In genomic region chr11:60874421-60875365, GRCh38 we compare ENCODE assay signal across 23 cellular contexts. TPM values are rescaled to one million over a fixed set of nuclear protein-coding genes. Genes with fewer than 3 reads are reported as not detected.
DNase-seq lines count a peak whose midpoint lies in the region; ATAC-seq and TF ChIP-seq lines count a peak whose summit lies in the region.
"Had no signal": no experiment of that assay in that cellular context is flagged by ENCODE, and none has a peak within 500 bp of the region (broad histone marks: within the 10 kb centered on the region; RNA-seq: fewer than 3 reads in every experiment).

No MANE protein-coding gene starts in this region.

- POLR2A ChIA-PET in OCI-LY7 (lab: Charles Lee) = interaction anchor here (2.3 kb wide), 1 partner anchor 13 kb away, joined by 7 read pairs; no protein-coding TSS in a partner anchor
- POLR2A ChIA-PET in naive thymus-derived CD8-positive, alpha-beta T cell (lab: Charles Lee) = no interaction called here

- TF ChIP-seq CTCF in spleen (IDR thresholded peaks at IDR 0.05 in 8 of 11, conservative IDR thresholded peaks at IDR 0.05 in 3 of 11) (no peak), OCI-LY7 (conservative IDR thresholded peaks at IDR 0.05; ENCODE audit: low read length) (no peak)

- H3K79me2 ChIP-seq in OCI-LY7 (ENCODE audit: insufficient read depth, low read depth, low read length) = no peaks in the 10 kb centered on the region

- H3K9me2 ChIP-seq in OCI-LY7 (ENCODE audit: insufficient read depth, low read length) = no peaks in the 10 kb centered on the region

- no peak overlapping the region for H3K27ac Mint-ChIP-seq in activated CD8-positive, alpha-beta memory T cell treated with anti-CD3 and anti-CD28 coated beads, Interleukin-2, amount 10 ng/mL, durations not matched to agents 7 days and 5 days
- H3K27ac Mint-ChIP-seq in naive thymus-derived CD8-positive, alpha-beta T cell = peak overlapping the region in 3 of 10 donors; percentile 21 to 33 (median 23)
- H3K27ac Mint-ChIP-seq: IgD-negative memory B cell; memory B cell; T-helper 1 cell treated with Interleukin-12 subunit alpha and Interleukin-12 subunit beta and Interleukin-4 antibody, amounts not matched to agents 30 μg/mL and 1 μg/mL, for 36 hours had no signal

- no peaks in the 10 kb centered on the region for H4K20me1 ChIP-seq in OCI-LY7 (ENCODE audit: insufficient read depth, low read length)

- no peak for TF ChIP-seq POLR2A in spleen (IDR thresholded peaks at IDR 0.05)

- no peaks in the 10 kb centered on the region for H3K9me3 ChIP-seq in spleen
- no peaks in the 10 kb centered on the region for H3K9me3 ChIP-seq in OCI-LY7 (ENCODE audit: low read length)
- H3K9me3 ChIP-seq: A549 had no signal

- no TSS peak for BruUV-seq in OCI-LY7 (replicated peaks; lab: Mats Ljungman, UMichigan)

- H3K4me2 ChIP-seq in OCI-LY7 (ENCODE audit: low read length) = no peak overlapping the region
- H3K4me2 ChIP-seq: A549 had no signal

- H3K4me1 Mint-ChIP-seq in activated CD8-positive, alpha-beta memory T cell treated with anti-CD3 and anti-CD28 coated beads, Interleukin-2, amount 10 ng/mL, durations not matched to agents 7 days and 5 days = peaks cover 45% of the 10 kb centered on the region
- peaks cover 11 to 38% (median 36%) of the 10 kb centered on the region in 4 donors for H3K4me1 Mint-ChIP-seq in naive thymus-derived CD8-positive, alpha-beta T cell
- H3K4me1 Mint-ChIP-seq: IgD-negative memory B cell had no signal

- DNase-seq in activated CD8-positive, alpha-beta memory T cell treated with anti-CD3 and anti-CD28 coated beads for 24 hours = peak; percentile 51
- no peak for DNase-seq in activated CD8-positive, alpha-beta memory T cell treated with anti-CD3 and anti-CD28 coated beads, Interleukin-2, amount 10 ng/mL, durations not matched to agents 7 days and 5 days
- DNase-seq in islet precursor cell (peak; percentile 40), spleen (peak; percentile 52), OCI-LY7 (ENCODE audit: low spot score) (no peak)
- no peak for DNase-seq in naive thymus-derived CD8-positive, alpha-beta T cell
- DNase-seq: activated CD4-positive, alpha-beta T cell treated with anti-CD3 and anti-CD28 coated beads, Interleukin-2, amount 50 U/mL, for 1 hour; activated CD8-positive, alpha-beta memory T cell treated with anti-CD3 and anti-CD28 coated beads, Interleukin-2, amount 50 U/mL, for 48 hours; cerebellar nuclear complex; DMS53; GDM1; GM23248; NCI-H1092; NCI-H1930; NCI-H2227 treated with DMSO at 0.1 percent for 48 hours had no signal

- intact Hi-C loops in spleen (cut with DNase I; ENCODE audit: low total_unique reads) = no loop called here
- intact Hi-C loops in OCI-LY7 (cut with micrococcal nuclease; ENCODE audit: unreplicated experiment) = no loop called here

- H3K4me3 Mint-ChIP-seq in activated CD8-positive, alpha-beta memory T cell treated with anti-CD3 and anti-CD28 coated beads, Interleukin-2, amount 10 ng/mL, durations not matched to agents 7 days and 5 days = no peak overlapping the region
- no peak overlapping the region for H3K4me3 Mint-ChIP-seq in naive thymus-derived CD8-positive, alpha-beta T cell
- H3K4me3 Mint-ChIP-seq: IgD-negative memory B cell; memory B cell; T-helper 1 cell treated with Interleukin-12 subunit alpha and Interleukin-12 subunit beta and Interleukin-4 antibody, amounts not matched to agents 30 μg/mL and 1 μg/mL, for 36 hours had no signal

- no peak overlapping the region for H3K4me3 ChIP-seq in spleen
- H3K4me3 ChIP-seq in OCI-LY7 (ENCODE audit: low read depth, low read length, poor library complexity, severe bottlenecking) = no peak overlapping the region
- H3K4me3 ChIP-seq: A549, SK-N-MC had no signal

- H3K9me3 Mint-ChIP-seq in activated CD8-positive, alpha-beta memory T cell treated with anti-CD3 and anti-CD28 coated beads, Interleukin-2, amount 10 ng/mL, durations not matched to agents 7 days and 5 days (ENCODE audit: low read depth) = no peaks in the 10 kb centered on the region
- no peaks in the 10 kb centered on the region for H3K9me3 Mint-ChIP-seq in naive thymus-derived CD8-positive, alpha-beta T cell
- H3K9me3 Mint-ChIP-seq: IgD-negative memory B cell; memory B cell; T-helper 1 cell treated with Interleukin-12 subunit alpha and Interleukin-12 subunit beta and Interleukin-4 antibody, amounts not matched to agents 30 μg/mL and 1 μg/mL, for 36 hours had no signal

- CTCF ChIA-PET in activated CD8-positive, alpha-beta memory T cell treated with anti-CD3 and anti-CD28 coated beads, Interleukin-2, amount 10 ng/mL, durations not matched to agents 7 days and 5 days (lab: Charles Lee) = interaction anchor here (1.0 to 7.2 kb wide), 4 partner anchors 14 to 44 kb away, joined by 3 to 39 read pairs (median 4); no protein-coding TSS in a partner anchor
- CTCF ChIA-PET in OCI-LY7 (lab: Charles Lee; ENCODE audit: unreplicated experiment) = no interaction called here

- H2AFZ ChIP-seq in OCI-LY7 (ENCODE audit: low read length) = no peak overlapping the region
- H2AFZ ChIP-seq: GM23248 had no signal

- WGBS in spleen, 5 donors = 89 to 95% (median 92%) methylated on average over 12 to 13 of the region's 13 CpGs

- no peaks in the 10 kb centered on the region for H3K27me3 Mint-ChIP-seq in activated CD8-positive, alpha-beta memory T cell treated with anti-CD3 and anti-CD28 coated beads, Interleukin-2, amount 10 ng/mL, durations not matched to agents 7 days and 5 days
- peaks cover 0 to under 1% (median 0%) of the 10 kb centered on the region in 5 donors for H3K27me3 Mint-ChIP-seq in naive thymus-derived CD8-positive, alpha-beta T cell
- H3K27me3 Mint-ChIP-seq: IgD-negative memory B cell had no signal

- peaks cover 0 to 40% (median 7%) of the 10 kb centered on the region in 6 donors for H3K36me3 ChIP-seq in spleen
- peaks cover 20% of the 10 kb centered on the region; the same call in 1 of the 2 replicates for H3K36me3 ChIP-seq in OCI-LY7 (ENCODE audit: insufficient read depth, low read length)

- no peak for ATAC-seq in activated CD8-positive, alpha-beta memory T cell treated with anti-CD3 and anti-CD28 coated beads, Interleukin-2, amount 10 ng/mL, durations not matched to agents 7 days and 5 days
- no peak for ATAC-seq in naive thymus-derived CD8-positive, alpha-beta T cell
- ATAC-seq: A549 had no signal

- H3K27ac ChIP-seq in spleen (no peak overlapping the region), OCI-LY7 (ENCODE audit: low read depth, low read length, poor library complexity, severe bottlenecking) (no peak overlapping the region)
- H3K27ac ChIP-seq: A549, GM23248, RWPE1, SK-N-MC had no signal

- peaks cover 0 to under 1% (median 0%) of the 10 kb centered on the region in 7 donors for H3K27me3 ChIP-seq in spleen (replicated peaks in 1 of 7)

- H3K4me1 ChIP-seq in spleen (peaks cover 0 to 30% (median 8%) of the 10 kb centered on the region in 6 donors), OCI-LY7 (ENCODE audit: insufficient read depth, low read length, poor library complexity, severe bottlenecking) (no peaks in the 10 kb centered on the region)

- peaks cover 4% of the 10 kb centered on the region for H3K36me3 Mint-ChIP-seq in activated CD8-positive, alpha-beta memory T cell treated with anti-CD3 and anti-CD28 coated beads, Interleukin-2, amount 10 ng/mL, durations not matched to agents 7 days and 5 days
- H3K36me3 Mint-ChIP-seq in naive thymus-derived CD8-positive, alpha-beta T cell = peaks cover 0 to 20% (median 5%) of the 10 kb centered on the region in 3 donors
- H3K36me3 Mint-ChIP-seq: IgD-negative memory B cell had no signal

RNA-seq across cellular contexts. Expression of gene ZP1, which starts 7.4 kb away (rescaled TPM):
- total RNA-seq in activated CD8-positive, alpha-beta memory T cell treated with anti-CD3 and anti-CD28 coated beads, Interleukin-2, amount 10 ng/mL, durations not matched to agents 7 days and 5 days = not detected
- total RNA-seq in spleen = not detected
- under 1 TPM in 2 of 3 donors, not detected in 1; 0.05 to 0.07 TPM for polyA plus RNA-seq in spleen
- not detected in 2 replicates for total RNA-seq in OCI-LY7 (2014; rRNA removed; shearing (Covaris generic))
- total RNA-seq in OCI-LY7 (2022) = not detected in 2 replicates
- total RNA-seq in naive thymus-derived CD8-positive, alpha-beta T cell = not detected
- polyA plus RNA-seq in naive thymus-derived CD8-positive, alpha-beta T cell = not detected
- total RNA-seq: myocyte, urinary bladder had no signal
- polyA plus RNA-seq: IgD-negative memory B cell had no signal

RNA-seq across cellular contexts. Expression of gene PTGDR2, which starts 18.9 kb away (rescaled TPM):
- 1 to 10 TPM; 1.1 to 3.7 TPM for total RNA-seq in activated CD8-positive, alpha-beta memory T cell treated with anti-CD3 and anti-CD28 coated beads, Interleukin-2, amount 10 ng/mL, durations not matched to agents 7 days and 5 days
- 1 to 10 TPM in 1 of 7 donors, under 1 TPM in 5, not detected in 1; 0.16 to 1.1 (median 0.48) TPM for total RNA-seq in spleen
- under 1 TPM; 0.10 to 0.22 (median 0.14) TPM for polyA plus RNA-seq in spleen
- 0.19 TPM in 1 of 2 replicates, not detected in the other for total RNA-seq in OCI-LY7 (2014; rRNA removed; shearing (Covaris generic))
- total RNA-seq in OCI-LY7 (2022) = not detected in 2 replicates
- under 1 TPM in 1 of 2 experiments, not detected in 1; 0.16 TPM for total RNA-seq in naive thymus-derived CD8-positive, alpha-beta T cell
- under 1 TPM in 1 of 3 donors, not detected in 2; 0.16 TPM for polyA plus RNA-seq in naive thymus-derived CD8-positive, alpha-beta T cell
- total RNA-seq: GM23248, myocyte had no signal

RNA-seq across cellular contexts. Expression of gene PRPF19, which starts 31.7 kb away (rescaled TPM):
- total RNA-seq in activated CD8-positive, alpha-beta memory T cell treated with anti-CD3 and anti-CD28 coated beads, Interleukin-2, amount 10 ng/mL, durations not matched to agents 7 days and 5 days = 100 to 1,000 TPM; 125 to 144 TPM
- 10 to 100 TPM; 58.7 to 81.1 (median 73.4) TPM for total RNA-seq in spleen
- polyA plus RNA-seq in spleen = 10 to 100 TPM; 65.2 to 76.7 (median 66.4) TPM
- total RNA-seq in OCI-LY7 (2014; rRNA removed; shearing (Covaris generic)) = 95.2 and 120 TPM in 2 replicates
- 135 and 153 TPM in 2 replicates for total RNA-seq in OCI-LY7 (2022)
- 10 to 100 TPM; 94.0 to 98.8 TPM for total RNA-seq in naive thymus-derived CD8-positive, alpha-beta T cell
- 10 to 100 TPM; 14.2 to 19.5 (median 17.8) TPM for polyA plus RNA-seq in naive thymus-derived CD8-positive, alpha-beta T cell

RNA-seq across cellular contexts. Expression of gene CCDC86, which starts 32.8 kb away (rescaled TPM):
- total RNA-seq in activated CD8-positive, alpha-beta memory T cell treated with anti-CD3 and anti-CD28 coated beads, Interleukin-2, amount 10 ng/mL, durations not matched to agents 7 days and 5 days = 10 to 100 TPM; 26.5 to 40.8 TPM
- 10 to 100 TPM in 6 of 7 donors, 1 to 10 TPM in 1; 8.3 to 21.6 (median 11.3) TPM for total RNA-seq in spleen
- polyA plus RNA-seq in spleen = 10 to 100 TPM in 2 of 3 donors, 1 to 10 TPM in 1; 7.6 to 15.4 (median 13.3) TPM
- 21.3 and 21.7 TPM in 2 replicates for total RNA-seq in OCI-LY7 (2014; rRNA removed; shearing (Covaris generic))
- total RNA-seq in OCI-LY7 (2022) = 17.7 and 24.7 TPM in 2 replicates
- total RNA-seq in naive thymus-derived CD8-positive, alpha-beta T cell = 10 to 100 TPM; 11.3 to 12.0 TPM
- 10 to 100 TPM; 10.8 to 27.1 (median 18.5) TPM for polyA plus RNA-seq in naive thymus-derived CD8-positive, alpha-beta T cell

RNA-seq across cellular contexts. Expression of gene TMEM109, which starts 39.3 kb away (rescaled TPM):
- total RNA-seq in activated CD8-positive, alpha-beta memory T cell treated with anti-CD3 and anti-CD28 coated beads, Interleukin-2, amount 10 ng/mL, durations not matched to agents 7 days and 5 days = 100 to 1,000 TPM; 106 to 121 TPM
- total RNA-seq in spleen = 100 to 1,000 TPM in 6 of 7 donors, 10 to 100 TPM in 1; 82.1 to 125 (median 109) TPM
- 10 to 100 TPM; 53.6 to 84.7 (median 84.5) TPM for polyA plus RNA-seq in spleen
- total RNA-seq in OCI-LY7 (2014; rRNA removed; shearing (Covaris generic)) = 57.0 and 62.4 TPM in 2 replicates
- total RNA-seq in OCI-LY7 (2022) = 67.8 and 68.6 TPM in 2 replicates
- 10 to 100 TPM; 52.4 to 60.5 TPM for total RNA-seq in naive thymus-derived CD8-positive, alpha-beta T cell
- 100 to 1,000 TPM; 216 to 295 (median 272) TPM for polyA plus RNA-seq in naive thymus-derived CD8-positive, alpha-beta T cell

Comparison
In these comparisons a context has a peak if more than half of its experiments do, and no peak if none do; other contexts are left out.
1. DNase-seq: peak in activated CD8-positive, alpha-beta memory T cell treated with anti-CD3 and anti-CD28 coated beads for 24 hours (single experiment), islet precursor cell (single experiment) and spleen (single experiment); none in activated CD8-positive, alpha-beta memory T cell treated with anti-CD3 and anti-CD28 coated beads, Interleukin-2, amount 10 ng/mL, durations not matched to agents 7 days and 5 days (single experiment), OCI-LY7 (single experiment) and naive thymus-derived CD8-positive, alpha-beta T cell (0 of 10).